Comparison of ENCODE assay signal across 8 cellular contexts in genomic region chr1:23177438-23178380, GRCh38. TPM values are rescaled to one million over a fixed set of nuclear protein-coding genes. Genes with fewer than 3 reads are reported as not detected.
A peak's percentile ranks its signal among the peaks of the same experiment; 100 is the strongest.
DNase-seq lines count a peak whose midpoint lies in the region; ATAC-seq and TF ChIP-seq lines count a peak whose summit lies in the region.

No MANE protein-coding gene starts in this region.

- TF ChIP-seq POLR2A in spleen (IDR thresholded peaks at IDR 0.05), result no peak

- H3K36me3 ChIP-seq in kidney epithelial cell (ENCODE audit: control insufficient read depth, insufficient read depth, low read length), result no peaks in the 10 kb centered on the region
- no peaks in the 10 kb centered on the region for H3K36me3 ChIP-seq in spleen

- H3K9me3 Mint-ChIP-seq in central memory CD8-positive, alpha-beta T cell, result no peaks in the 10 kb centered on the region

- peaks cover 5 to 53% (median 31%) of the 10 kb centered on the region in 6 donors for H3K4me1 ChIP-seq in spleen

- H3K4me3 Mint-ChIP-seq in central memory CD8-positive, alpha-beta T cell, result peak overlapping the region; percentile 73

- H3K27ac Mint-ChIP-seq in central memory CD8-positive, alpha-beta T cell (ENCODE audit: low read depth), result no peak overlapping the region

- no peaks in the 10 kb centered on the region for H3K9me3 ChIP-seq in spleen

- H3K4me3 ChIP-seq in kidney epithelial cell (ENCODE audit: low read depth, low read length), result peak overlapping the region; percentile 49
- H3K4me3 ChIP-seq in spleen, result peak overlapping the region; percentile 15 to 72 (median 50)

- H3K27me3 ChIP-seq in kidney epithelial cell (ENCODE audit: control insufficient read depth, insufficient read depth, low read length) (no peaks in the 10 kb centered on the region), spleen (replicated peaks in 1 of 7) (peaks cover 0 to 12% (median 0%) of the 10 kb centered on the region in 7 donors)

- peak overlapping the region; percentile 43 to 89 (median 86) for H3K27ac ChIP-seq in spleen

- intact Hi-C loops in spleen (cut with DNase I; ENCODE audit: low total_unique reads), result no loop called here

- DNase-seq in DMS53 treated with DMSO at 0.1 percent for 48 hours (lab: John Stamatoyannopoulos, UW; ENCODE audit: unreplicated experiment) (peak; percentile 68), NCI-H1048 (lab: John Stamatoyannopoulos, UW) (peak; percentile 35), kidney epithelial cell (ENCODE audit: low read depth) (no peak), spleen (peak; percentile 94)
- peak; percentile 16 to 19 for DNase-seq in central memory CD8-positive, alpha-beta T cell (ENCODE audit: low spot score in 2 of 2)

- no peaks in the 10 kb centered on the region for H3K27me3 Mint-ChIP-seq in central memory CD8-positive, alpha-beta T cell

- peak; percentile 80 for ATAC-seq in GM21619 (IDR thresholded peaks at IDR 0.05; ENCODE audit: unreplicated experiment)
- ATAC-seq in activated CD4-positive, CD25-positive, alpha-beta regulatory T cell treated with anti-CD3 and anti-CD28 coated beads, Interleukin-2, amount 50 U/mL, for 24 hours, result peak; percentile 78 to 83
- ATAC-seq in central memory CD8-positive, alpha-beta T cell (replicated peaks; ENCODE audit: extremely low read depth, poor library complexity, severe bottlenecking), result peak; percentile 72
- ATAC-seq in HG02852 (IDR thresholded peaks at IDR 0.05; ENCODE audit: unreplicated experiment), result no peak

- no peaks in the 10 kb centered on the region for H3K36me3 Mint-ChIP-seq in central memory CD8-positive, alpha-beta T cell (ENCODE audit: insufficient read depth)

- WGBS in spleen, 5 donors, result 2 to 3% (median 3%) methylated on average over 35 to 62 of the region's 62 CpGs

- peaks cover 6% of the 10 kb centered on the region for H3K4me1 Mint-ChIP-seq in central memory CD8-positive, alpha-beta T cell

- TF ChIP-seq CTCF in kidney epithelial cell (IDR thresholded peaks at IDR 0.05; ENCODE audit: insufficient read depth, low read length, poor library complexity, severe bottlenecking), result no peak
- TF ChIP-seq CTCF in spleen (IDR thresholded peaks at IDR 0.05 in 8 of 11, conservative IDR thresholded peaks at IDR 0.05 in 3 of 11), result peak in 6 of 11 experiments; percentile 17 to 51 (median 34)

RNA-seq across cellular contexts. Expression of gene LUZP1, which starts 9.1 kb away (rescaled TPM):
- total RNA-seq in kidney epithelial cell, result 27.1 and 32.4 TPM in 2 replicates
- 10 to 100 TPM; 25.4 to 51.6 (median 36.8) TPM for total RNA-seq in spleen
- 1 to 10 TPM; 1.7 to 5.1 (median 1.9) TPM for polyA plus RNA-seq in spleen

RNA-seq across cellular contexts. Expression of gene HTR1D, which starts 39.6 kb away (rescaled TPM):
- 1.6 and 2.0 TPM in 2 replicates for total RNA-seq in kidney epithelial cell
- under 1 TPM in 1 of 7 donors, not detected in 6; 0.13 TPM for total RNA-seq in spleen
- not detected for polyA plus RNA-seq in spleen
